Comparison of ENCODE assay signal across 20 cellular contexts in genomic region chrX:133190877-133191738, GRCh38. TPM values are rescaled to one million over a fixed set of nuclear protein-coding genes. Genes with fewer than 3 reads are reported as not detected.
"Had no signal": no experiment of that assay in that cellular context is flagged by ENCODE, and none has a peak within 500 bp of the region (broad histone marks: within the 10 kb centered on the region; RNA-seq: fewer than 3 reads in every experiment).

No MANE protein-coding gene starts in this region.

- H3K79me2 ChIP-seq: hepatocyte had no signal

- H3K27me3 ChIP-seq: body of pancreas, esophagus muscularis mucosa, hepatocyte, suprapubic skin had no signal

- H3K4me2 ChIP-seq: hepatocyte, smooth muscle cell had no signal

- H3K9me3 ChIP-seq: body of pancreas, esophagus muscularis mucosa, left ventricle myocardium inferior, right lobe of liver, suprapubic skin had no signal

- H2AFZ ChIP-seq: hepatocyte had no signal

- DNase-seq: activated CD4-positive, alpha-beta T cell treated with anti-CD3 and anti-CD28 coated beads for 4 hours; activated CD8-positive, alpha-beta T cell treated with anti-CD3 and anti-CD28 coated beads for 36 hours; activated effector memory CD4-positive, alpha-beta T cell treated with Interleukin-2 at 50 U/mL for 16 hours; activated T-cell treated with anti-CD3 and anti-CD28 coated beads, Interleukin-2, amount 50 U/mL, for 4 hours; amniotic stem cell; body of pancreas; central memory CD4-positive, alpha-beta T cell; kidney; left ventricle myocardium inferior; right lobe of liver; T-helper 2 cell; trophoblast cell had no signal

- H3K36me3 ChIP-seq: esophagus muscularis mucosa, left ventricle myocardium inferior, right lobe of liver, suprapubic skin had no signal

- H3K27ac ChIP-seq: body of pancreas, coronary artery, esophagus muscularis mucosa, hepatocyte, left ventricle myocardium inferior, right lobe of liver, suprapubic skin had no signal

- H3K4me3 ChIP-seq: body of pancreas, coronary artery, esophagus muscularis mucosa, hepatocyte, left ventricle myocardium inferior, right lobe of liver, smooth muscle cell, suprapubic skin had no signal

- ATAC-seq: activated CD8-positive, alpha-beta T cell treated with anti-CD3 and anti-CD28 coated beads for 36 hours; activated T-cell treated with anti-CD3 and anti-CD28 coated beads, Interleukin-2, amount 50 U/mL, for 4 hours; body of pancreas; natural killer cell treated with Interleukin-12 subunit alpha and Interleukin-12 subunit beta and Interleukin-15 and Interleukin-18, amount 100 ng/mL, for 72 hours; right lobe of liver had no signal

- FAIRE-seq: kidney had no signal

- H3K4me1 ChIP-seq: esophagus muscularis mucosa, left ventricle myocardium inferior, right lobe of liver, suprapubic skin had no signal

RNA-seq across cellular contexts. Expression of gene TFDP3, which starts 27.0 kb away (rescaled TPM):
- total RNA-seq: activated CD8-positive, alpha-beta T cell treated with anti-CD3 and anti-CD28 coated beads for 36 hours; activated T-cell treated with anti-CD3 and anti-CD28 coated beads, Interleukin-2, amount 50 U/mL, for 4 hours; body of pancreas; esophagus muscularis mucosa; hepatocyte; kidney; left ventricle myocardium inferior; natural killer cell treated with Interleukin-12 subunit alpha and Interleukin-12 subunit beta and Interleukin-15 and Interleukin-18, amount 100 ng/mL, for 72 hours; omental fat pad; pulmonary artery endothelial cell; right lobe of liver; smooth muscle cell; suprapubic skin had no signal
- polyA plus RNA-seq: hepatocyte, smooth muscle cell had no signal
